10 cellular contexts compared by ENCODE assay signal in the genomic region with DNA sequence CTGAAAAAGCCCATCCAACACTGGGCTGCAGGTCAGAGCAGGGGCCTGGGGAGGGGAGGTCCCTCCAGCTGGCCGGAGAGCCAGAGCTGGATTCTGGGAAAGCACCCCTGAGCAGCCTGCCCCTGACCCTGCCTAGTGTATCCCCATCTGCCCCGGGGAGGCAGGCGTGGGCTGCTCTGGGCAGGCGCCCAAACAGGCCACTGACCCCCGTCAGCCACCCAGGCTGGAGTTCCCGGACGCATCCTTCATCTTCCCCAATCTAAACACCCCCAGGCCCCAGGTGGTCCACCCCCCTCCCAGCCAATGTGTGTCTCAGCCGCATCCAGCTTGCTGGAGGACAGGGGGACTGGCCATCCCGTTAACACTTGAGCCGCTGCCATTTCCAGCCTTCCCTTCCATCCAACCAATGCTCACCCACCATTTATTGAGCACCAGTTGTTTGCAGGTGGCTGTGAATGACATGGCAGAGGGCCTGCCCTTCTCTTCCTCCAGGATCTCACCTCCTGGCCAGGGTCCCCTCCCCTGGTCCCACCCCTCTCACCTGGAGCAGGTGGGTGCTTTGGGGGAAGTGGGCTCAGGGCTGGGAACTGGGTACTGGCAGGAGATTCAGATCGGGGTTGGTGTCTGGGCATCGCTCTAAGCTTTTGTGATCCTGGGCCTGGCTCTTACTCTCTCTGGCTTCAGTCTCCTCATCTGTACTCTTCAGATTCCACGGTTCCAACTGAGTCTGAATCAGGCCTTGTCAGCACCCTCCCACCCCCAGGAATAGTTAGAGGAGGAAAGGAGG. TPM values are rescaled to one million over a fixed set of nuclear protein-coding genes. Genes with fewer than 3 reads are reported as not detected.
A peak's percentile ranks its signal among the peaks of the same experiment; 100 is the strongest.
DNase-seq lines count a peak whose midpoint lies in the region; ATAC-seq and TF ChIP-seq lines count a peak whose summit lies in the region.
"Had no signal": no experiment of that assay in that cellular context is flagged by ENCODE, and none has a peak within 500 bp of the region (broad histone marks: within the 10 kb centered on the region; RNA-seq: fewer than 3 reads in every experiment).

No MANE protein-coding gene starts in this region.

- no peaks in the 10 kb centered on the region for H3K27me3 ChIP-seq in CD8-positive, alpha-beta T cell (ENCODE audit: insufficient read depth, low read length)
- peaks cover 80% of the 10 kb centered on the region for H3K27me3 ChIP-seq in HUES6 (ENCODE audit: control insufficient read depth, insufficient read depth, low read length)

- H3K36me3 ChIP-seq in CD8-positive, alpha-beta T cell (ENCODE audit: insufficient read depth, low read length) = no peaks in the 10 kb centered on the region
- no peaks in the 10 kb centered on the region for H3K36me3 ChIP-seq in HUES6 (ENCODE audit: control insufficient read depth, insufficient read depth, low read length)
- H3K36me3 ChIP-seq: lower lobe of right lung had no signal

- POLR2A ChIA-PET in CD8-positive, alpha-beta T cell (lab: Charles Lee) = no interaction called here

- H3K36me3 Mint-ChIP-seq in CD8-positive, alpha-beta T cell = no peaks in the 10 kb centered on the region
- no peaks in the 10 kb centered on the region for H3K36me3 Mint-ChIP-seq in central memory CD8-positive, alpha-beta T cell (ENCODE audit: insufficient read depth)
- no peaks in the 10 kb centered on the region for H3K36me3 Mint-ChIP-seq in natural killer cell treated with Interleukin-12 subunit alpha and Interleukin-12 subunit beta and Interleukin-15 and Interleukin-18, amount 100 ng/mL, for 72 hours

- no peaks in the 10 kb centered on the region for H3K9me3 ChIP-seq in CD8-positive, alpha-beta T cell (ENCODE audit: low read length)
- H3K9me3 ChIP-seq in HUES6 (ENCODE audit: control insufficient read depth, insufficient read depth, low read depth, low read length) = no peaks in the 10 kb centered on the region
- H3K9me3 ChIP-seq: lower lobe of right lung had no signal

- DNase-seq in CD8-positive, alpha-beta T cell = no peak
- DNase-seq in central memory CD8-positive, alpha-beta T cell (ENCODE audit: low spot score in 2 of 2) = no peak
- DNase-seq in natural killer cell treated with Interleukin-12 subunit alpha and Interleukin-12 subunit beta and Interleukin-15 and Interleukin-18, amount 100 ng/mL, for 72 hours (ENCODE audit: low spot score) = peak; percentile 20
- no peak for DNase-seq in NCI-H1417 (lab: John Stamatoyannopoulos, UW)
- DNase-seq: lower lobe of right lung, SHP77 treated with DMSO at 0.1 percent for 48 hours had no signal

- H3K27me3 Mint-ChIP-seq in CD8-positive, alpha-beta T cell (ENCODE audit: low read depth) = no peaks in the 10 kb centered on the region
- no peaks in the 10 kb centered on the region for H3K27me3 Mint-ChIP-seq in central memory CD8-positive, alpha-beta T cell
- peaks cover 0 to 8% of the 10 kb centered on the region in 2 donors for H3K27me3 Mint-ChIP-seq in natural killer cell treated with Interleukin-12 subunit alpha and Interleukin-12 subunit beta and Interleukin-15 and Interleukin-18, amount 100 ng/mL, for 72 hours

- no peak for ATAC-seq in CD8-positive, alpha-beta T cell
- no peak for ATAC-seq in central memory CD8-positive, alpha-beta T cell (replicated peaks; ENCODE audit: extremely low read depth, poor library complexity, severe bottlenecking)
- no peak for ATAC-seq in natural killer cell treated with Interleukin-12 subunit alpha and Interleukin-12 subunit beta and Interleukin-15 and Interleukin-18, amount 100 ng/mL, for 72 hours
- ATAC-seq in HG02763 (IDR thresholded peaks at IDR 0.05; ENCODE audit: unreplicated experiment) = no peak
- no peak for ATAC-seq in HG02884 (IDR thresholded peaks at IDR 0.05; ENCODE audit: unreplicated experiment)
- no peak for ATAC-seq in HG02588 (IDR thresholded peaks at IDR 0.05; ENCODE audit: unreplicated experiment)

- H3K4me3 ChIP-seq in CD8-positive, alpha-beta T cell (ENCODE audit: low read depth, low read length) = peak overlapping the region; percentile 57
- peak overlapping the region; percentile 63 for H3K4me3 ChIP-seq in HUES6 (ENCODE audit: low read depth, low read length)

- H3K4me1 ChIP-seq in CD8-positive, alpha-beta T cell (ENCODE audit: insufficient read depth, low read length) = peaks cover 23% of the 10 kb centered on the region
- H3K4me1 ChIP-seq in HUES6 (ENCODE audit: control insufficient read depth, insufficient read depth, low read length) = peaks cover 3% of the 10 kb centered on the region; the same call in 1 of the 2 replicates

- intact Hi-C loops in CD8-positive, alpha-beta T cell (cut with DNase I, micrococcal nuclease) = loop anchor here in 1 of 2 experiments (2.0 kb wide), 1 partner anchor 43 kb away; no protein-coding TSS in a partner anchor

- no peak for TF ChIP-seq CTCF in CD8-positive, alpha-beta T cell (IDR thresholded peaks at IDR 0.05)

- H3K4me3 Mint-ChIP-seq in CD8-positive, alpha-beta T cell = peak overlapping the region; percentile 83
- peak overlapping the region; percentile 75 for H3K4me3 Mint-ChIP-seq in central memory CD8-positive, alpha-beta T cell
- peak overlapping the region; percentile 14 for H3K4me3 Mint-ChIP-seq in natural killer cell treated with Interleukin-12 subunit alpha and Interleukin-12 subunit beta and Interleukin-15 and Interleukin-18, amount 100 ng/mL, for 72 hours

- CTCF ChIA-PET in CD8-positive, alpha-beta T cell (lab: Charles Lee) = interaction anchor here (2.1 to 3.0 kb wide), 3 partner anchors 43 to 119 kb away, joined by 9 to 17 read pairs (median 12); no protein-coding TSS in a partner anchor

- no peak overlapping the region for H3K9ac ChIP-seq in HUES6 (ENCODE audit: low read length)

- H3K9me3 Mint-ChIP-seq in CD8-positive, alpha-beta T cell = no peaks in the 10 kb centered on the region
- no peaks in the 10 kb centered on the region for H3K9me3 Mint-ChIP-seq in central memory CD8-positive, alpha-beta T cell
- H3K9me3 Mint-ChIP-seq in natural killer cell treated with Interleukin-12 subunit alpha and Interleukin-12 subunit beta and Interleukin-15 and Interleukin-18, amount 100 ng/mL, for 72 hours = no peaks in the 10 kb centered on the region

- H3K4me1 Mint-ChIP-seq in CD8-positive, alpha-beta T cell (ENCODE audit: low read depth) = peaks cover 25% of the 10 kb centered on the region
- peaks cover 8% of the 10 kb centered on the region for H3K4me1 Mint-ChIP-seq in central memory CD8-positive, alpha-beta T cell
- H3K4me1 Mint-ChIP-seq in natural killer cell treated with Interleukin-12 subunit alpha and Interleukin-12 subunit beta and Interleukin-15 and Interleukin-18, amount 100 ng/mL, for 72 hours (ENCODE audit: low read depth in 2 of 2) = no peaks in the 10 kb centered on the region

- peak overlapping the region; percentile 57 for H3K27ac Mint-ChIP-seq in CD8-positive, alpha-beta T cell
- no peak overlapping the region for H3K27ac Mint-ChIP-seq in central memory CD8-positive, alpha-beta T cell (ENCODE audit: low read depth)
- H3K27ac Mint-ChIP-seq in natural killer cell treated with Interleukin-12 subunit alpha and Interleukin-12 subunit beta and Interleukin-15 and Interleukin-18, amount 100 ng/mL, for 72 hours = no peak overlapping the region

- no peak overlapping the region for H3K27ac ChIP-seq in CD8-positive, alpha-beta T cell (ENCODE audit: low read depth, low read length)
- H3K27ac ChIP-seq in HUES6 (ENCODE audit: low read depth, low read length) = no peak overlapping the region
- H3K27ac ChIP-seq: lower lobe of right lung had no signal

RNA-seq across cellular contexts. Expression of a gene that starts 0.7 kb away (rescaled TPM):
- total RNA-seq in CD8-positive, alpha-beta T cell = 1 to 10 TPM; 4.6 to 4.7 TPM
- total RNA-seq in natural killer cell treated with Interleukin-12 subunit alpha and Interleukin-12 subunit beta and Interleukin-15 and Interleukin-18, amount 100 ng/mL, for 72 hours = 1 to 10 TPM in 1 of 2 donors, not detected in 1; 1.2 TPM

Comparison
In these comparisons a context has a peak if more than half of its experiments do, and no peak if none do; other contexts are left out.
1. H3K4me3 Mint-ChIP-seq: peak in every context shown above with its lines; median percentile 83 in CD8-positive, alpha-beta T cell; 75 in central memory CD8-positive, alpha-beta T cell; 14 in natural killer cell treated with Interleukin-12 subunit alpha and Interleukin-12 subunit beta and Interleukin-15 and Interleukin-18, amount 100 ng/mL, for 72 hours.